ENCODE assay signal across 1 cellular context in the genomic region with DNA sequence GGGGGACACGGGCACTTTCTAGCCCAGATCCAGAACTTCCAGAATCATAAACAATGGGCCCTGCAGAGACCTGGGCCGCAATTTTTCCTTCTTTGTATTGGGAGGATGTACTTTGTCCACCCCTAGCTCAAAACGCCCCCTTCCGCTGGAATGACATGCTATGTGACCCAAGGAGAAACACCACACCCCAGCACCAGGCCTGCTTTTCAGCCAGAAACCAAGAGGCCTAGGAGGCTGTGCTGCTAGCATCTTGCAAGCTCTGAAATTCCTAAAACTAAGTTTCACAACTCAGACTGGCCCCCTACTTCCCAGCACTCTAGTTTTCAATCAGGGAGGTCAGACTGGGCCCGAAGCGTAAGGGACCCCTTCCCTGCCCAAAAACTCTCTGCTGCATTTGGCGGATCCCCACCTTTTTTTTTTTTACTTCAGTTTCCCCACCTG.
A peak's percentile ranks its signal among the peaks of the same experiment; 100 is the strongest.
TF ChIP-seq lines count a peak whose summit lies in the region.

No MANE protein-coding gene starts in this region.

TF ChIP-seq in K562, 482 proteins besides CTCF, POLR2A, EP300 and RAD21 (continues in another document):
- no peak for TF ChIP-seq CBX5 (IDR thresholded peaks at IDR 0.05; ENCODE audit: borderline replicate concordance, low read depth)
- TF ChIP-seq ETS1 (conservative IDR thresholded peaks at IDR 0.05; ENCODE audit: control insufficient read depth, low read depth, low read length), result 0 out of 2 replicates have a peak, but pooled peaks have one; percentile 26
- TF ChIP-seq BRD9 (IDR thresholded peaks at IDR 0.05; ENCODE audit: low read depth, partially characterized antibody), result peak; percentile 81
- TF ChIP-seq ILF3 (IDR thresholded peaks at IDR 0.05; ENCODE audit: borderline replicate concordance), result 0 out of 2 replicates have a peak, but pooled peaks have one; percentile 71
- peak; percentile 60; the same call in 1 of the 2 replicates for TF ChIP-seq ZNF584 (CRISPR knock-in tag; IDR thresholded peaks at IDR 0.05; ENCODE audit: low read depth)
- peak; percentile 23 for TF ChIP-seq TAF9B (IDR thresholded peaks at IDR 0.05; ENCODE audit: partially characterized antibody)
- no peak for TF ChIP-seq NR0B1 (IDR thresholded peaks at IDR 0.05; ENCODE audit: partially characterized antibody)
- TF ChIP-seq MYC (IDR thresholded peaks at IDR 0.05; ENCODE audit: low read depth, low read length), result 0 out of 2 replicates have a peak, but pooled peaks have one; percentile 20
- TF ChIP-seq MYC (CRISPR knock-in tag; IDR thresholded peaks at IDR 0.05; ENCODE audit: borderline replicate concordance, low read depth), result peak; percentile 79; the same call in 1 of the 2 replicates
- no peak for TF ChIP-seq NR2F6 (CRISPR knock-in tag; IDR thresholded peaks at IDR 0.05)
- TF ChIP-seq ZNF197 (CRISPR knock-in tag; IDR thresholded peaks at IDR 0.05; ENCODE audit: low read depth), result no peak
- 0 out of 4 replicates have a peak, but pooled peaks of 1 of the 2 experiments have one; percentile 6 for TF ChIP-seq HDAC1 (IDR thresholded peaks at IDR 0.05)
- peak in 1 of 2 experiments; percentile 28; a peak in 2 of 4 replicates for TF ChIP-seq KDM1A (IDR thresholded peaks at IDR 0.05)
- TF ChIP-seq BRF1 (IDR thresholded peaks at IDR 0.05; ENCODE audit: borderline replicate concordance, extremely low read depth, insufficient read length), result no peak
- TF ChIP-seq CREM (IDR thresholded peaks at IDR 0.05; ENCODE audit: low read depth), result peak; percentile 45; the same call in 1 of the 2 replicates
- TF ChIP-seq NFATC3 (IDR thresholded peaks at IDR 0.05), result 0 out of 2 replicates have a peak, but pooled peaks have one; percentile 28
- no peak for TF ChIP-seq JUNB (CRISPR knock-in tag; conservative IDR thresholded peaks at IDR 0.05)
- TF ChIP-seq, protein P1, sequence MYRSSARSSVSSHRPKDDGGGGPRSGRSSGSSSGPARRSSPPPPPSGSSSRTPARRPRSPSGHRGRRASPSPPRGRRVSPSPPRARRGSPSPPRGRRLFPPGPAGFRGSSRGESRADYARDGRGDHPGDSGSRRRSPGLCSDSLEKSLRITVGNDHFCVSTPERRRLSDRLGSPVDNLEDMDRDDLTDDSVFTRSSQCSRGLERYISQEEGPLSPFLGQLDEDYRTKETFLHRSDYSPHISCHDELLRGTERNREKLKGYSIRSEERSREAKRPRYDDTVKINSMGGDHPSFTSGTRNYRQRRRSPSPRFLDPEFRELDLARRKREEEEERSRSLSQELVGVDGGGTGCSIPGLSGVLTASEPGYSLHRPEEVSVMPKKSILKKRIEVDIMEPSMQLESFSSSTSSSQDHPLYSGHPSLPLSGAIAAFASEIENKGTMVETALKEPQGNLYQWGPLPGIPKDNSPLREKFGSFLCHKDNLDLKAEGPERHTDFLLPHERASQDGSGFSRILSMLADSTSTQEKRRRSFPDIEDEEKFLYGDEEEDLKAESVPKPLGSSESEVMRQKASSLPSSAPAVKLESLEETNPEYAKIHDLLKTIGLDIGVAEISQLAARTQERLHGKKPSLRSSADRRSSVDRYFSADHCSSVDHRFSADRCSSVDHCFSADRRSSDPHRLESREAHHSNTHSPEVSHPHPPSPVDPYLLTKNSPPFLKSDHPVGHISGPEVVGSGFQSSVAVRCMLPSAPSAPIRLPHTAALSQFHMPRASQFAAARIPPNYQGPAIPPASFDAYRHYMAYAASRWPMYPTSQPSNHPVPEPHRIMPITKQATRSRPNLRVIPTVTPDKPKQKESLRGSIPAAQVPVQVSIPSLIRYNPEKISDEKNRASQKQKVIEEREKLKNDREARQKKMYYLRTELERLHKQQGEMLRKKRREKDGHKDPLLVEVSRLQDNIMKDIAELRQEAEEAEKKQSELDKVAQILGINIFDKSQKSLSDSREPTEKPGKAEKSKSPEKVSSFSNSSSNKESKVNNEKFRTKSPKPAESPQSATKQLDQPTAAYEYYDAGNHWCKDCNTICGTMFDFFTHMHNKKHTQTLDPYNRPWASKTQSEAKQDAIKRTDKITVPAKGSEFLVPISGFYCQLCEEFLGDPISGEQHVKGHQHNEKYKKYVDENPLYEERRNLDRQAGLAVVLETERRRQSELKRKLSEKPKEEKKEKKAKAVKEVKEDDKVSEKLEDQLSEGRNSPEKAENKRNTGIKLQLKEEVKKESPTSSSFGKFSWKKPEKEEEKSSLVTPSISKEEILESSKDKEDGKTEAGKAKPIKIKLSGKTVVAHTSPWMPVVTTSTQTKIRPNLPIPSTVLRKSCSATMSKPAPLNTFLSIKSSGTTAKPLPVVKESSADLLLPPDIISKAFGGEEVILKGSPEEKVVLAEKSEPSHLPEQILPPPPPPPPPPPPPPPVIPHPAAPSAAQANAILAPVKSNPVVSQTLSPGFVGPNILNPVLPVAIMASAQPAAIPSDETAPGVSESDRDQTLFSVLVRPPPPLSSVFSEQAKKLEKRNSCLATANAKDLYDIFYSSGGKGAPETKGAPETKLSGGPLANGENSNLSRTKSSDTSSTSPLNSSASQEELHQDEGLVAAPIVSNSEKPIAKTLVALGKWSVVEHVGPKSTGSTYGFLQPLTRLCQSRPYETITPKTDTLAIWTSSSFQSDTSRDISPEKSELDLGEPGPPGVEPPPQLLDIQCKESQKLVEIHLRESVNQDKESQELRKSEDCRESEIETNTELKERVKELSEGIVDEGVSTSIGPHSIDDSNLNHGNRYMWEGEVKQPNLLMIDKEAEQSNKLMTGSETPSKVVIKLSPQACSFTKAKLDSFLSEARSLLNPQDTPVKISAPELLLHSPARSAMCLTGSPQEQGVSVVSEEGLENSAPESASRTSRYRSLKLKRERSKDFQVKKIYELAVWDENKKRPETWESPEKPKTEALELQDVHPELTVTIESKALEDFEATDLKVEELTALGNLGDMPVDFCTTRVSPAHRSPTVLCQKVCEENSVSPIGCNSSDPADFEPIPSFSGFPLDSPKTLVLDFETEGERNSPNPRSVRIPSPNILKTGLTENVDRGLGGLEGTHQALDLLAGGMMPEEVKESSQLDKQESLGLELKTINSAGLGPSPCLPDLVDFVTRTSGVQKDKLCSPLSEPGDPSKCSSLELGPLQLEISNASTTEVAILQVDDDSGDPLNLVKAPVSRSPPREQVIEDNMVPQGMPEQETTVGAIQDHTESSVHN (IDR thresholded peaks at IDR 0.05; ENCODE audit: borderline replicate concordance in 1 of 2, low read depth in 1 of 2), result no peak
- TF ChIP-seq ZNF75A (CRISPR knock-in tag; IDR thresholded peaks at IDR 0.05), result 0 out of 2 replicates have a peak, but pooled peaks have one; percentile 7
- peak; percentile 21; the same call in 1 of the 2 replicates for TF ChIP-seq NCOR1 (IDR thresholded peaks at IDR 0.05)
- peak; percentile 27 for TF ChIP-seq POLR2B (IDR thresholded peaks at IDR 0.05; ENCODE audit: low read depth, partially characterized antibody)
- TF ChIP-seq ESRRA (IDR thresholded peaks at IDR 0.05; ENCODE audit: borderline replicate concordance, low read depth), result 0 out of 2 replicates have a peak, but pooled peaks have one; percentile 13
- 0 out of 2 replicates have a peak, but pooled peaks have one; percentile 25 for TF ChIP-seq ZBTB1 (CRISPR knock-in tag; IDR thresholded peaks at IDR 0.05; ENCODE audit: borderline replicate concordance, low read depth)
- 0 out of 2 replicates have a peak, but pooled peaks have one; percentile 29 for TF ChIP-seq FOXP1 (CRISPR knock-in tag; IDR thresholded peaks at IDR 0.05)
- no peak for TF ChIP-seq ELK1 (CRISPR knock-in tag; IDR thresholded peaks at IDR 0.05)
- no peak for TF ChIP-seq ZNF408 (CRISPR knock-in tag; IDR thresholded peaks at IDR 0.05; ENCODE audit: low read depth)
- TF ChIP-seq KDM5B (IDR thresholded peaks at IDR 0.05; ENCODE audit: insufficient replicate concordance, low read depth, low read length), result peak; percentile 44
- 0 out of 2 replicates have a peak, but pooled peaks have one; percentile 3 for TF ChIP-seq CHD2 (IDR thresholded peaks at IDR 0.05; ENCODE audit: low read depth, low read length)
- peak in 1 of 2 experiments; percentile 82; a peak in 2 of 4 replicates for TF ChIP-seq RCOR1 (IDR thresholded peaks at IDR 0.05; ENCODE audit: borderline replicate concordance in 1 of 2, low read depth in 2 of 2, low read length in 2 of 2)
- peak; percentile 48; the same call in 1 of the 2 replicates for TF ChIP-seq BCOR (IDR thresholded peaks at IDR 0.05)
- TF ChIP-seq SAP30 (IDR thresholded peaks at IDR 0.05; ENCODE audit: borderline replicate concordance, insufficient read depth, low read depth, low read length, poor library complexity, severe bottlenecking), result peak; percentile 21
- no peak for TF ChIP-seq PTRF (tag; IDR thresholded peaks at IDR 0.05)
- TF ChIP-seq ZNF445 (CRISPR knock-in tag; IDR thresholded peaks at IDR 0.05; ENCODE audit: low read depth), result no peak
- no peak for TF ChIP-seq SAFB2 (IDR thresholded peaks at IDR 0.05; ENCODE audit: borderline replicate concordance, low read depth, low read length, severe bottlenecking)
- TF ChIP-seq ZEB2 (IDR thresholded peaks at IDR 0.05), result 0 out of 2 replicates have a peak, but pooled peaks have one; percentile 14
- TF ChIP-seq ZBED1 (IDR thresholded peaks at IDR 0.05), result 0 out of 2 replicates have a peak, but pooled peaks have one; percentile 15
- TF ChIP-seq MLX (CRISPR knock-in tag; conservative IDR thresholded peaks at IDR 0.05), result 0 out of 4 replicates have a peak, but pooled peaks of 1 of the 2 experiments have one; percentile 22
- TF ChIP-seq, protein P2, sequence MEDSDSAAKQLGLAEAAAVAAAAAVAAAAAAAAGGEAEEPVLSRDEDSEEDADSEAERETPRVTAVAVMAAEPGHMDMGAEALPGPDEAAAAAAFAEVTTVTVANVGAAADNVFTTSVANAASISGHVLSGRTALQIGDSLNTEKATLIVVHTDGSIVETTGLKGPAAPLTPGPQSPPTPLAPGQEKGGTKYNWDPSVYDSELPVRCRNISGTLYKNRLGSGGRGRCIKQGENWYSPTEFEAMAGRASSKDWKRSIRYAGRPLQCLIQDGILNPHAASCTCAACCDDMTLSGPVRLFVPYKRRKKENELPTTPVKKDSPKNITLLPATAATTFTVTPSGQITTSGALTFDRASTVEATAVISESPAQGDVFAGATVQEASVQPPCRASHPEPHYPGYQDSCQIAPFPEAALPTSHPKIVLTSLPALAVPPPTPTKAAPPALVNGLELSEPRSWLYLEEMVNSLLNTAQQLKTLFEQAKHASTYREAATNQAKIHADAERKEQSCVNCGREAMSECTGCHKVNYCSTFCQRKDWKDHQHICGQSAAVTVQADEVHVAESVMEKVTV (CRISPR knock-in tag; IDR thresholded peaks at IDR 0.05), result 0 out of 2 replicates have a peak, but pooled peaks have one; percentile 9
- no peak for TF ChIP-seq ZNF311 (CRISPR knock-in tag; IDR thresholded peaks at IDR 0.05)
- TF ChIP-seq TEAD1 (CRISPR knock-in tag; IDR thresholded peaks at IDR 0.05), result peak in 1 of 2 experiments; percentile 57; a peak in 1 of 4 replicates
- TF ChIP-seq, protein P3, sequence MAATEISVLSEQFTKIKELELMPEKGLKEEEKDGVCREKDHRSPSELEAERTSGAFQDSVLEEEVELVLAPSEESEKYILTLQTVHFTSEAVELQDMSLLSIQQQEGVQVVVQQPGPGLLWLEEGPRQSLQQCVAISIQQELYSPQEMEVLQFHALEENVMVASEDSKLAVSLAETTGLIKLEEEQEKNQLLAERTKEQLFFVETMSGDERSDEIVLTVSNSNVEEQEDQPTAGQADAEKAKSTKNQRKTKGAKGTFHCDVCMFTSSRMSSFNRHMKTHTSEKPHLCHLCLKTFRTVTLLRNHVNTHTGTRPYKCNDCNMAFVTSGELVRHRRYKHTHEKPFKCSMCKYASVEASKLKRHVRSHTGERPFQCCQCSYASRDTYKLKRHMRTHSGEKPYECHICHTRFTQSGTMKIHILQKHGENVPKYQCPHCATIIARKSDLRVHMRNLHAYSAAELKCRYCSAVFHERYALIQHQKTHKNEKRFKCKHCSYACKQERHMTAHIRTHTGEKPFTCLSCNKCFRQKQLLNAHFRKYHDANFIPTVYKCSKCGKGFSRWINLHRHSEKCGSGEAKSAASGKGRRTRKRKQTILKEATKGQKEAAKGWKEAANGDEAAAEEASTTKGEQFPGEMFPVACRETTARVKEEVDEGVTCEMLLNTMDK (IDR thresholded peaks at IDR 0.05; ENCODE audit: borderline replicate concordance, insufficient read depth, low read depth, low read length, poor library complexity, severe bottlenecking), result peak; percentile 32
- 0 out of 2 replicates have a peak, but pooled peaks have one; percentile 17 for TF ChIP-seq SUPT5H (IDR thresholded peaks at IDR 0.05)
- TF ChIP-seq, protein P4, sequence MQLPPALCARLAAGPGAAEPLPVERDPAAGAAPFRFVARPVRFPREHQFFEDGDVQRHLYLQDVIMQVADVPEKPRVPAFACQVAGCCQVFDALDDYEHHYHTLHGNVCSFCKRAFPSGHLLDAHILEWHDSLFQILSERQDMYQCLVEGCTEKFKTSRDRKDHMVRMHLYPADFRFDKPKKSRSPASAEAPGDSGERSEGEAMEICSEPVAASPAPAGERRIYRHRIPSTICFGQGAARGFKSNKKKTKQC (CRISPR knock-in tag; IDR thresholded peaks at IDR 0.05), result no peak; the same call in 1 of the 2 replicates
- TF ChIP-seq ZNF143 (CRISPR knock-in tag; IDR thresholded peaks at IDR 0.05), result no peak
- TF ChIP-seq BACH1 (tag; IDR thresholded peaks at IDR 0.05), result peak; percentile 65; the same call in 1 of the 2 replicates
